In genomic region chr17:2374549-2375285, GRCh38 we compare ENCODE assay signal across 24 cellular contexts. TPM values are rescaled to one million over a fixed set of nuclear protein-coding genes. Genes with fewer than 3 reads are reported as not detected.
DNase-seq lines count a peak whose midpoint lies in the region; ATAC-seq, FAIRE-seq and TF ChIP-seq lines count a peak whose summit lies in the region.
"Had no signal": no experiment of that assay in that cellular context is flagged by ENCODE, and none has a peak within 500 bp of the region (broad histone marks: within the 10 kb centered on the region; RNA-seq: fewer than 3 reads in every experiment).

No MANE protein-coding gene starts in this region.

- no peaks in the 10 kb centered on the region for H3K4me1 Mint-ChIP-seq in activated CD8-positive, alpha-beta T cell treated with anti-CD3 and anti-CD28 coated beads, Interleukin-2, amount 10 ng/mL, durations not matched to agents 7 days and 5 days (ENCODE audit: low read depth)
- H3K4me1 Mint-ChIP-seq in activated CD8-positive, alpha-beta T cell treated with anti-CD3 and anti-CD28 coated beads for 36 hours (ENCODE audit: low read depth), result no peaks in the 10 kb centered on the region
- H3K4me1 Mint-ChIP-seq in stimulated activated effector memory CD8-positive, alpha-beta T cell treated with anti-CD3 and anti-CD28 coated beads, Interleukin-12 subunit alpha, Interleukin-12 subunit beta, amount 100 ng/mL, for 72 hours, result no peaks in the 10 kb centered on the region
- H3K4me1 Mint-ChIP-seq: T-cell had no signal

- peaks cover 0 to 9% of the 10 kb centered on the region in 2 experiments for H3K36me3 ChIP-seq in keratinocyte (ENCODE audit: control insufficient read depth in 2 of 2, extremely low read depth in 1 of 2, insufficient read depth in 2 of 2, low read length in 2 of 2)

- H3K4me3 Mint-ChIP-seq in activated CD8-positive, alpha-beta T cell treated with anti-CD3 and anti-CD28 coated beads, Interleukin-2, amount 10 ng/mL, durations not matched to agents 7 days and 5 days, result no peak overlapping the region
- H3K4me3 Mint-ChIP-seq in activated CD8-positive, alpha-beta T cell treated with anti-CD3 and anti-CD28 coated beads for 36 hours, result no peak overlapping the region
- no peak overlapping the region for H3K4me3 Mint-ChIP-seq in stimulated activated effector memory CD8-positive, alpha-beta T cell treated with anti-CD3 and anti-CD28 coated beads, Interleukin-12 subunit alpha, Interleukin-12 subunit beta, amount 100 ng/mL, for 72 hours
- H3K4me3 Mint-ChIP-seq: T-cell had no signal

- DNase-seq in activated CD8-positive, alpha-beta T cell treated with anti-CD3 and anti-CD28 coated beads, Interleukin-2, amount 10 ng/mL, durations not matched to agents 7 days and 5 days, result no peak
- DNase-seq in activated CD8-positive, alpha-beta T cell treated with anti-CD3 and anti-CD28 coated beads for 36 hours, result no peak
- DNase-seq in keratinocyte (ENCODE audit: low read depth, low spot score) (no peak), NCI-H774 (lab: John Stamatoyannopoulos, UW) (no peak), kidney glomerular epithelial cell (lab: John Stamatoyannopoulos, UW) (no peak)
- no peak for DNase-seq in stimulated activated effector memory CD8-positive, alpha-beta T cell treated with anti-CD3 and anti-CD28 coated beads, Interleukin-12 subunit alpha, Interleukin-12 subunit beta, amount 100 ng/mL, for 72 hours (ENCODE audit: low spot score in 2 of 2)
- DNase-seq: activated CD8-positive, alpha-beta memory T cell treated with anti-CD3 and anti-CD28 coated beads for 24 hours; C1 segment of cervical spinal cord; central memory CD4-positive, alpha-beta T cell; DMS153; Karpas-422; NCI-H1105; NCI-H2107; NCI-H524 treated with DMSO at 0.1 percent for 48 hours; pancreas; SHP77 treated with DMSO at 0.1 percent for 48 hours; stimulated activated CD4-positive, alpha-beta T cell treated with anti-CD3 and anti-CD28 coated beads, Interleukin-2, amount 100 ng/mL, for 48 hours; T-cell had no signal

- dilution Hi-C loops in keratinocyte (cut with MboI; ENCODE audit: extremely low pct_ligation_motif_present, low sequenced_read_pairs), result no loop called here

- peak overlapping the region; percentile 49 for H3K27ac ChIP-seq in angular gyrus (ENCODE audit: low read depth, low read length)
- no peak overlapping the region for H3K27ac ChIP-seq in keratinocyte (ENCODE audit: control insufficient read depth, insufficient read depth, low read length)
- H3K27ac ChIP-seq: pancreas had no signal

- no peak overlapping the region for H3K4me3 ChIP-seq in keratinocyte (ENCODE audit: control insufficient read depth in 2 of 3, extremely low read depth in 1 of 3, insufficient read depth in 2 of 3, low read depth in 1 of 3, low read length in 3 of 3)
- H3K4me3 ChIP-seq: pancreas, skin epidermis had no signal

- CTCF ChIA-PET in activated CD8-positive, alpha-beta T cell treated with anti-CD3 and anti-CD28 coated beads, Interleukin-2, amount 10 ng/mL, durations not matched to agents 7 days and 5 days (lab: Charles Lee), result interaction anchor here (4.0 kb wide), 1 partner anchor 41 kb away, joined by 14 read pairs; no protein-coding TSS in a partner anchor
- CTCF ChIA-PET in activated CD8-positive, alpha-beta T cell treated with anti-CD3 and anti-CD28 coated beads for 36 hours (lab: Charles Lee), result interaction anchor here (1.0 to 14.2 kb wide), 5 partner anchors 8 to 42 kb away, joined by 3 to 463 read pairs (median 6); no protein-coding TSS in a partner anchor

- peaks cover 2% of the 10 kb centered on the region for H4K20me1 ChIP-seq in keratinocyte (ENCODE audit: control insufficient read depth, extremely low read depth, insufficient read depth, low read length)

- H3K9me1 ChIP-seq in keratinocyte (ENCODE audit: control insufficient read depth, extremely low read depth, insufficient read depth, low read length), result no peaks in the 10 kb centered on the region

- no peak overlapping the region for H2AFZ ChIP-seq in keratinocyte (ENCODE audit: control insufficient read depth, low read length)

- FAIRE-seq in keratinocyte (lab: Jason Lieb, UNC), result peak; percentile 51
- FAIRE-seq: A204.1, GM12892, HTR-8/SVneo, pancreas had no signal

- no peak overlapping the region for H3K4me2 ChIP-seq in keratinocyte (ENCODE audit: control insufficient read depth, extremely low read depth, insufficient read depth, low read depth, low read length)

- no peaks in the 10 kb centered on the region for H3K9me3 ChIP-seq in keratinocyte (ENCODE audit: control insufficient read depth, low read depth, low read length)
- H3K9me3 ChIP-seq: pancreas had no signal

- H3K27ac Mint-ChIP-seq in activated CD8-positive, alpha-beta T cell treated with anti-CD3 and anti-CD28 coated beads, Interleukin-2, amount 10 ng/mL, durations not matched to agents 7 days and 5 days, result peak overlapping the region; percentile 73
- H3K27ac Mint-ChIP-seq in activated CD8-positive, alpha-beta T cell treated with anti-CD3 and anti-CD28 coated beads for 36 hours, result no peak overlapping the region
- peak overlapping the region; percentile 16 for H3K27ac Mint-ChIP-seq in stimulated activated effector memory CD8-positive, alpha-beta T cell treated with anti-CD3 and anti-CD28 coated beads, Interleukin-12 subunit alpha, Interleukin-12 subunit beta, amount 100 ng/mL, for 72 hours
- H3K27ac Mint-ChIP-seq: T-cell had no signal

- no peak for ATAC-seq in activated CD8-positive, alpha-beta T cell treated with anti-CD3 and anti-CD28 coated beads, Interleukin-2, amount 10 ng/mL, durations not matched to agents 7 days and 5 days
- ATAC-seq in activated CD8-positive, alpha-beta T cell treated with anti-CD3 and anti-CD28 coated beads for 36 hours, result no peak
- no peak for ATAC-seq in stimulated activated effector memory CD8-positive, alpha-beta T cell treated with anti-CD3 and anti-CD28 coated beads, Interleukin-12 subunit alpha, Interleukin-12 subunit beta, amount 100 ng/mL, for 72 hours
- ATAC-seq in HG02759 (IDR thresholded peaks at IDR 0.05; ENCODE audit: unreplicated experiment), result no peak
- ATAC-seq: pancreas, T-cell had no signal

- no peaks in the 10 kb centered on the region for H3K79me2 ChIP-seq in keratinocyte (ENCODE audit: control insufficient read depth, insufficient read depth, low read length)

- H3K27me3 ChIP-seq in keratinocyte (ENCODE audit: control insufficient read depth, extremely low read depth, insufficient read depth, low read length), result no peaks in the 10 kb centered on the region
- H3K27me3 ChIP-seq: pancreas had no signal

- peaks cover 8% of the 10 kb centered on the region for H3K36me3 Mint-ChIP-seq in activated CD8-positive, alpha-beta T cell treated with anti-CD3 and anti-CD28 coated beads, Interleukin-2, amount 10 ng/mL, durations not matched to agents 7 days and 5 days (ENCODE audit: low read depth)
- H3K36me3 Mint-ChIP-seq in activated CD8-positive, alpha-beta T cell treated with anti-CD3 and anti-CD28 coated beads for 36 hours (ENCODE audit: low read depth), result no peaks in the 10 kb centered on the region
- peaks cover 27% of the 10 kb centered on the region for H3K36me3 Mint-ChIP-seq in stimulated activated effector memory CD8-positive, alpha-beta T cell treated with anti-CD3 and anti-CD28 coated beads, Interleukin-12 subunit alpha, Interleukin-12 subunit beta, amount 100 ng/mL, for 72 hours

- POLR2A ChIA-PET in activated CD8-positive, alpha-beta T cell treated with anti-CD3 and anti-CD28 coated beads, Interleukin-2, amount 10 ng/mL, durations not matched to agents 7 days and 5 days (lab: Charles Lee), result no interaction called here
- POLR2A ChIA-PET in activated CD8-positive, alpha-beta T cell treated with anti-CD3 and anti-CD28 coated beads for 36 hours (lab: Charles Lee), result interaction anchor here (0.9 kb wide), 1 partner anchor 27 kb away, joined by 3 read pairs; no protein-coding TSS in a partner anchor

- H3K4me1 ChIP-seq in keratinocyte (ENCODE audit: control insufficient read depth, extremely low read depth, insufficient read depth, low read length), result peaks cover 3% of the 10 kb centered on the region
- H3K4me1 ChIP-seq: pancreas had no signal

- no peaks in the 10 kb centered on the region for H3K9me3 Mint-ChIP-seq in activated CD8-positive, alpha-beta T cell treated with anti-CD3 and anti-CD28 coated beads, Interleukin-2, amount 10 ng/mL, durations not matched to agents 7 days and 5 days (ENCODE audit: insufficient read depth)
- no peaks in the 10 kb centered on the region for H3K9me3 Mint-ChIP-seq in activated CD8-positive, alpha-beta T cell treated with anti-CD3 and anti-CD28 coated beads for 36 hours
- H3K9me3 Mint-ChIP-seq in stimulated activated effector memory CD8-positive, alpha-beta T cell treated with anti-CD3 and anti-CD28 coated beads, Interleukin-12 subunit alpha, Interleukin-12 subunit beta, amount 100 ng/mL, for 72 hours, result no peaks in the 10 kb centered on the region
- H3K9me3 Mint-ChIP-seq: T-cell had no signal

- intact Hi-C loops in activated CD8-positive, alpha-beta T cell treated with anti-CD3 and anti-CD28 coated beads for 36 hours (cut with micrococcal nuclease), result no loop called here

- H3K27me3 Mint-ChIP-seq in activated CD8-positive, alpha-beta T cell treated with anti-CD3 and anti-CD28 coated beads, Interleukin-2, amount 10 ng/mL, durations not matched to agents 7 days and 5 days (ENCODE audit: low read depth), result no peaks in the 10 kb centered on the region
- no peaks in the 10 kb centered on the region for H3K27me3 Mint-ChIP-seq in activated CD8-positive, alpha-beta T cell treated with anti-CD3 and anti-CD28 coated beads for 36 hours
- H3K27me3 Mint-ChIP-seq: T-cell had no signal

- no peak for TF ChIP-seq CTCF in activated CD8-positive, alpha-beta T cell treated with anti-CD3 and anti-CD28 coated beads for 36 hours (IDR thresholded peaks at IDR 0.05)
- TF ChIP-seq CTCF in keratinocyte (optimal IDR thresholded peaks at IDR 0.05 in 1 of 3, IDR thresholded peaks at IDR 0.05 in 1 of 3, conservative IDR thresholded peaks at IDR 0.05 in 1 of 3; ENCODE audit: extremely low read depth in 1 of 3, insufficient read depth in 2 of 3, low read length in 3 of 3), result no peak

- no peak overlapping the region for H3K9ac ChIP-seq in keratinocyte (ENCODE audit: control insufficient read depth, extremely low read depth, insufficient read depth, low read length)

RNA-seq across cellular contexts. Expression of gene MNT, which starts 26.1 kb away (rescaled TPM):
- total RNA-seq in activated CD8-positive, alpha-beta T cell treated with anti-CD3 and anti-CD28 coated beads, Interleukin-2, amount 10 ng/mL, durations not matched to agents 7 days and 5 days, result 10 to 100 TPM; 24.1 to 24.2 TPM
- 10 to 100 TPM; 21.6 to 23.1 TPM for total RNA-seq in activated CD8-positive, alpha-beta T cell treated with anti-CD3 and anti-CD28 coated beads for 36 hours
- polyA plus RNA-seq in keratinocyte, result 2.0 to 3.6 TPM (median 2.3 TPM) in 3 replicates
- 12.9 TPM for polyA plus RNA-seq in keratinocyte (2011; ENCODE audit: low read depth)
- 1.3 and 2.4 TPM in 2 replicates for polyA plus RNA-seq in keratinocyte (2011; cell fraction: cytosol; rRNA removed)
- polyA plus RNA-seq in keratinocyte (2011; cell fraction: nucleus; rRNA removed), result 12.2 and 20.7 TPM in 2 replicates
- 10.4 and 16.5 TPM in 2 replicates for polyA plus RNA-seq in keratinocyte (2012; ENCODE audit: low replicate concordance)
- polyA minus RNA-seq in keratinocyte, result 3.8 to 8.5 TPM (median 4.9 TPM) in 3 replicates
- polyA minus RNA-seq in keratinocyte (2011; cell fraction: cytosol; rRNA and poly(A)+ RNA removed), result 10.0 TPM
- 7.6 and 10.6 TPM in 2 replicates for polyA minus RNA-seq in keratinocyte (2011; cell fraction: nucleus; rRNA and poly(A)+ RNA removed)

RNA-seq across cellular contexts. Expression of gene SGSM2, which starts 37.4 kb away (rescaled TPM):
- total RNA-seq in activated CD8-positive, alpha-beta T cell treated with anti-CD3 and anti-CD28 coated beads, Interleukin-2, amount 10 ng/mL, durations not matched to agents 7 days and 5 days, result 10 to 100 TPM; 65.9 to 67.8 TPM
- total RNA-seq in activated CD8-positive, alpha-beta T cell treated with anti-CD3 and anti-CD28 coated beads for 36 hours, result 10 to 100 TPM; 31.8 to 37.7 TPM
- polyA plus RNA-seq in keratinocyte, result 16.4 to 39.4 TPM (median 20.1 TPM) in 3 replicates
- 9.3 TPM for polyA plus RNA-seq in keratinocyte (2011; ENCODE audit: low read depth)
- polyA plus RNA-seq in keratinocyte (2011; cell fraction: cytosol; rRNA removed), result 10.8 and 18.2 TPM in 2 replicates
- polyA plus RNA-seq in keratinocyte (2011; cell fraction: nucleus; rRNA removed), result 125 and 176 TPM in 2 replicates
- polyA plus RNA-seq in keratinocyte (2012; ENCODE audit: low replicate concordance), result 15.7 and 19.4 TPM in 2 replicates
- 26.7 to 52.3 TPM (median 32.0 TPM) in 3 replicates for polyA minus RNA-seq in keratinocyte
- polyA minus RNA-seq in keratinocyte (2011; cell fraction: cytosol; rRNA and poly(A)+ RNA removed), result 22.4 TPM
- polyA minus RNA-seq in keratinocyte (2011; cell fraction: nucleus; rRNA and poly(A)+ RNA removed), result 24.4 and 27.1 TPM in 2 replicates

RNA-seq across cellular contexts. Expression of gene TSR1, which starts 38.5 kb away (rescaled TPM):
- 10 to 100 TPM; 36.0 to 36.6 TPM for total RNA-seq in activated CD8-positive, alpha-beta T cell treated with anti-CD3 and anti-CD28 coated beads, Interleukin-2, amount 10 ng/mL, durations not matched to agents 7 days and 5 days
- total RNA-seq in activated CD8-positive, alpha-beta T cell treated with anti-CD3 and anti-CD28 coated beads for 36 hours, result 10 to 100 TPM; 75.8 to 79.4 TPM
- polyA plus RNA-seq in keratinocyte, result 12.2 to 24.7 TPM (median 17.1 TPM) in 3 replicates
- 19.6 TPM for polyA plus RNA-seq in keratinocyte (2011; ENCODE audit: low read depth)
- 15.6 and 20.4 TPM in 2 replicates for polyA plus RNA-seq in keratinocyte (2011; cell fraction: cytosol; rRNA removed)
- polyA plus RNA-seq in keratinocyte (2011; cell fraction: nucleus; rRNA removed), result 33.0 and 34.5 TPM in 2 replicates
- polyA plus RNA-seq in keratinocyte (2012; ENCODE audit: low replicate concordance), result 25.0 and 39.6 TPM in 2 replicates
- 15.6 to 32.3 TPM (median 15.8 TPM) in 3 replicates for polyA minus RNA-seq in keratinocyte
- 21.9 TPM for polyA minus RNA-seq in keratinocyte (2011; cell fraction: cytosol; rRNA and poly(A)+ RNA removed)
- 21.3 and 24.8 TPM in 2 replicates for polyA minus RNA-seq in keratinocyte (2011; cell fraction: nucleus; rRNA and poly(A)+ RNA removed)
